Comparison of ENCODE assay signal across 15 cellular contexts in genomic region chr5:132949151-132949550, GRCh38. TPM values are rescaled to one million over a fixed set of nuclear protein-coding genes. Genes with fewer than 3 reads are reported as not detected.
DNase-seq lines count a peak whose midpoint lies in the region; ATAC-seq and TF ChIP-seq lines count a peak whose summit lies in the region.
"Had no signal": no experiment of that assay in that cellular context is flagged by ENCODE, and none has a peak within 500 bp of the region (broad histone marks: within the 10 kb centered on the region; RNA-seq: fewer than 3 reads in every experiment).

No MANE protein-coding gene starts in this region.

- no peak for TF ChIP-seq CTCF in cardiac muscle cell (IDR thresholded peaks at IDR 0.05; ENCODE audit: low read depth, low read length)
- TF ChIP-seq CTCF in RWPE2 (IDR thresholded peaks at IDR 0.05; ENCODE audit: poor library complexity, severe bottlenecking): no peak
- TF ChIP-seq CTCF in endothelial cell (IDR thresholded peaks at IDR 0.05; ENCODE audit: unreplicated experiment): no peak

- H3K36me3 ChIP-seq in cardiac muscle cell (no peaks in the 10 kb centered on the region), RWPE2 (ENCODE audit: low read depth) (peaks cover 24% of the 10 kb centered on the region)

- H3K4me3 ChIP-seq in cardiac muscle cell (no peak overlapping the region), RWPE2 (ENCODE audit: severe bottlenecking) (no peak overlapping the region)
- H3K4me3 ChIP-seq: GM23248 had no signal

- peak; percentile 7 to 32 for DNase-seq in cardiac muscle cell (ENCODE audit: low read depth in 1 of 2, low spot score in 1 of 2)
- DNase-seq in left ventricle myocardium superior: no peak
- DNase-seq in RWPE2 (ENCODE audit: low spot score): no peak
- no peak for DNase-seq in endothelial cell (ENCODE audit: low spot score)
- no peak for DNase-seq in NCI-H2081 (lab: John Stamatoyannopoulos, UW)
- DNase-seq in iPS-NIHi7 (ENCODE audit: extremely low spot score): no peak
- DNase-seq: BE2C; CD4-positive, alpha-beta T cell; GM23248; KG1; NCI-H1048; NCI-H2107; NCI-H526 treated with DMSO at 0.1 percent for 48 hours; RPMI8226 had no signal

- H3K4me3 Mint-ChIP-seq in endothelial cell (ENCODE audit: unreplicated experiment): peak overlapping the region; percentile 60
- H3K4me3 Mint-ChIP-seq: CD4-positive, alpha-beta T cell had no signal

- no peak overlapping the region for H3K27ac ChIP-seq in cardiac muscle cell
- peak overlapping the region; percentile 70 for H3K27ac ChIP-seq in RWPE2 (ENCODE audit: poor library complexity, severe bottlenecking)
- H3K27ac ChIP-seq: GM23248 had no signal

- peak overlapping the region; percentile 48 for H3K27ac Mint-ChIP-seq in endothelial cell (ENCODE audit: unreplicated experiment)
- H3K27ac Mint-ChIP-seq: CD4-positive, alpha-beta T cell had no signal

- H3K27me3 Mint-ChIP-seq in endothelial cell (ENCODE audit: unreplicated experiment): no peaks in the 10 kb centered on the region
- H3K27me3 Mint-ChIP-seq: CD4-positive, alpha-beta T cell had no signal

- H3K9me3 Mint-ChIP-seq in endothelial cell (ENCODE audit: unreplicated experiment): no peaks in the 10 kb centered on the region
- H3K9me3 Mint-ChIP-seq: CD4-positive, alpha-beta T cell had no signal

- H3K27me3 ChIP-seq in cardiac muscle cell: no peaks in the 10 kb centered on the region
- no peaks in the 10 kb centered on the region for H3K27me3 ChIP-seq in RWPE2 (ENCODE audit: insufficient read depth, poor library complexity, severe bottlenecking)
- H3K27me3 ChIP-seq: BE2C had no signal

- H3K9me3 ChIP-seq in cardiac muscle cell (ENCODE audit: low read depth) (no peaks in the 10 kb centered on the region), RWPE2 (ENCODE audit: severe bottlenecking) (no peaks in the 10 kb centered on the region)
- H3K9me3 ChIP-seq: BE2C had no signal

- peaks cover 3% of the 10 kb centered on the region for H3K4me1 Mint-ChIP-seq in endothelial cell (ENCODE audit: unreplicated experiment)

- H3K4me1 ChIP-seq in cardiac muscle cell (ENCODE audit: low read depth): no peaks in the 10 kb centered on the region
- peaks cover 16% of the 10 kb centered on the region for H3K4me1 ChIP-seq in RWPE2 (ENCODE audit: insufficient read depth, poor library complexity, severe bottlenecking)

- intact Hi-C loops in left ventricle myocardium superior (cut with micrococcal nuclease): no loop called here

- H3K36me3 Mint-ChIP-seq in endothelial cell (ENCODE audit: low read depth, unreplicated experiment): peaks cover 9% of the 10 kb centered on the region

- no peak for ATAC-seq in left ventricle myocardium superior
- no peak for ATAC-seq in RWPE2 (ENCODE audit: low read depth)
- no peak for ATAC-seq in GM21717 (IDR thresholded peaks at IDR 0.05; ENCODE audit: unreplicated experiment)

RNA-seq across cellular contexts. Expression of gene AFF4, which starts 14.3 kb away (rescaled TPM):
- total RNA-seq in cardiac muscle cell (52.7 and 83.6 TPM in 2 replicates), left ventricle myocardium superior (33.0 TPM), endothelial cell (ENCODE audit: unreplicated experiment) (87.4 TPM)
- polyA plus RNA-seq in cardiac muscle cell: 32.5 and 36.1 TPM in 2 replicates

Comparison
In these comparisons a context has a peak if more than half of its experiments do, and no peak if none do; other contexts are left out.
1. DNase-seq: peak in cardiac muscle cell (2 of 2); none in left ventricle myocardium superior (single experiment), RWPE2 (single experiment), endothelial cell (single experiment), NCI-H2081 (0 of 2) and iPS-NIHi7 (single experiment).